In genomic region chr12:94377599-94377998, GRCh38 we compare ENCODE assay signal across 24 cellular contexts.
A peak's percentile ranks its signal among the peaks of the same experiment; 100 is the strongest.
DNase-seq lines count a peak whose midpoint lies in the region; ATAC-seq, FAIRE-seq and TF ChIP-seq lines count a peak whose summit lies in the region.
"Had no signal": no experiment of that assay in that cellular context is flagged by ENCODE, and none has a peak within 500 bp of the region (broad histone marks: within the 10 kb centered on the region; RNA-seq: fewer than 3 reads in every experiment).

No MANE protein-coding gene starts in this region.

- H2AFZ ChIP-seq in neural cell (ENCODE audit: low read depth, low read length) = no peak overlapping the region

- H3F3A ChIP-seq in neural cell (ENCODE audit: insufficient read depth, low read length, poor library complexity, severe bottlenecking) = no peaks in the 10 kb centered on the region

- H3K9me2 ChIP-seq in neural cell (ENCODE audit: insufficient read depth, low read length) = no peaks in the 10 kb centered on the region

- no peak overlapping the region for H3K4me3 ChIP-seq in neural cell (ENCODE audit: low read length)
- H3K4me3 ChIP-seq: BLaER1, GM12878 had no signal

- no peak for DNase-seq in GM19239 (ENCODE audit: insufficient read length, low spot score)
- no peak for DNase-seq in mucosa of gallbladder (ENCODE audit: low spot score)
- no peak for DNase-seq in progenitor cell of endocrine pancreas (ENCODE audit: low spot score, unreplicated experiment)
- DNase-seq: 8988T; ACHN; BE2C; C1 segment of cervical spinal cord; CD4-positive, alpha-beta memory T cell; CD4-positive, CD25-positive, alpha-beta regulatory T cell; CD8-positive, alpha-beta memory T cell; COR-L47; DMS 273 treated with DMSO at 0.1 percent for 48 hours; DMS153; DMS53; DMS79; DND-41; EL; GDM1 had no signal

- ATAC-seq in HG02588 (IDR thresholded peaks at IDR 0.05; ENCODE audit: unreplicated experiment) = no peak
- ATAC-seq: GM12878 had no signal

- no peaks in the 10 kb centered on the region for H3K27me3 Mint-ChIP-seq in progenitor cell of endocrine pancreas
- H3K27me3 Mint-ChIP-seq: CD4-positive, alpha-beta memory T cell; CD4-positive, CD25-positive, alpha-beta regulatory T cell; CD8-positive, alpha-beta memory T cell had no signal

- no peak for TF ChIP-seq RAD21 in neural cell (conservative IDR thresholded peaks at IDR 0.05)

- H3K36me3 Mint-ChIP-seq in progenitor cell of endocrine pancreas (ENCODE audit: insufficient read depth) = peaks cover 2% of the 10 kb centered on the region

- peak; percentile 73 for FAIRE-seq in GM19239 (lab: Jason Lieb, UNC)
- FAIRE-seq: A204.1, GM12878 had no signal

- H3K27me3 ChIP-seq in neural cell (ENCODE audit: insufficient read depth, low read depth, low read length) = no peaks in the 10 kb centered on the region
- H3K27me3 ChIP-seq: BE2C, BLaER1 had no signal

- no peaks in the 10 kb centered on the region for H3K9me3 Mint-ChIP-seq in progenitor cell of endocrine pancreas (ENCODE audit: low read depth)
- H3K9me3 Mint-ChIP-seq: CD14-positive monocyte; CD4-positive, alpha-beta memory T cell; CD8-positive, alpha-beta memory T cell had no signal

- no peaks in the 10 kb centered on the region for H3K9me3 ChIP-seq in neural cell (ENCODE audit: low read length)
- H3K9me3 ChIP-seq: BE2C, BLaER1 had no signal

- peaks cover 13% of the 10 kb centered on the region for H3K4me1 Mint-ChIP-seq in progenitor cell of endocrine pancreas (ENCODE audit: low read depth)
- H3K4me1 Mint-ChIP-seq: CD14-positive monocyte had no signal

- no peak overlapping the region for H3K4me3 Mint-ChIP-seq in progenitor cell of endocrine pancreas (ENCODE audit: low read depth)
- H3K4me3 Mint-ChIP-seq: CD14-positive monocyte; CD4-positive, alpha-beta memory T cell; CD4-positive, CD25-positive, alpha-beta regulatory T cell; CD8-positive, alpha-beta memory T cell had no signal

- no peak overlapping the region for H3K9ac ChIP-seq in neural cell (ENCODE audit: low read length)
- H3K9ac ChIP-seq: BLaER1 had no signal

- TF ChIP-seq EP300 in neural cell (conservative IDR thresholded peaks at IDR 0.05; ENCODE audit: poor library complexity, severe bottlenecking) = peak; percentile 94

- H3K4me2 ChIP-seq in neural cell (ENCODE audit: low read length) = no peak overlapping the region
- H3K4me2 ChIP-seq: BLaER1 had no signal

- H3K79me2 ChIP-seq in neural cell (replicated peaks; ENCODE audit: insufficient read depth, low read length) = no peaks in the 10 kb centered on the region

- H3K27ac Mint-ChIP-seq in progenitor cell of endocrine pancreas = no peak overlapping the region
- H3K27ac Mint-ChIP-seq: CD14-positive monocyte; CD4-positive, CD25-positive, alpha-beta regulatory T cell; CD8-positive, alpha-beta memory T cell had no signal

- TF ChIP-seq CTCF in neural cell (IDR thresholded peaks at IDR 0.05; ENCODE audit: poor library complexity, severe bottlenecking) (no peak), progenitor cell of endocrine pancreas (IDR thresholded peaks at IDR 0.05; ENCODE audit: unreplicated experiment) (no peak)

- no peaks in the 10 kb centered on the region for H4K20me1 ChIP-seq in neural cell (ENCODE audit: insufficient read depth)
- H4K20me1 ChIP-seq: BLaER1 had no signal

- no peaks in the 10 kb centered on the region for H3K36me3 ChIP-seq in neural cell (ENCODE audit: insufficient read depth, low read length)

- H3K27ac ChIP-seq in neural cell (ENCODE audit: low read length) = no peak overlapping the region
- H3K27ac ChIP-seq: BLaER1 had no signal

TF ChIP-seq in neural cell, 6 proteins besides CTCF, POLR2A, EP300 and RAD21:
- no peak for TF ChIP-seq REST (IDR thresholded peaks at IDR 0.05; ENCODE audit: borderline replicate concordance)
- no peak for TF ChIP-seq TAF1 (IDR thresholded peaks at IDR 0.05; ENCODE audit: low read depth)
- peak; percentile 70 for TF ChIP-seq POLR2AphosphoS5 (IDR thresholded peaks at IDR 0.05)
- TF ChIP-seq EZH2 (IDR thresholded peaks at IDR 0.05; ENCODE audit: borderline replicate concordance, insufficient read depth, low read length, poor library complexity, severe bottlenecking) = no peak
- no peak for TF ChIP-seq SMC3 (conservative IDR thresholded peaks at IDR 0.05; ENCODE audit: poor library complexity)
- TF ChIP-seq MXI1 (conservative IDR thresholded peaks at IDR 0.05; ENCODE audit: poor library complexity, severe bottlenecking) = peak; percentile 19
